In the genomic region with DNA sequence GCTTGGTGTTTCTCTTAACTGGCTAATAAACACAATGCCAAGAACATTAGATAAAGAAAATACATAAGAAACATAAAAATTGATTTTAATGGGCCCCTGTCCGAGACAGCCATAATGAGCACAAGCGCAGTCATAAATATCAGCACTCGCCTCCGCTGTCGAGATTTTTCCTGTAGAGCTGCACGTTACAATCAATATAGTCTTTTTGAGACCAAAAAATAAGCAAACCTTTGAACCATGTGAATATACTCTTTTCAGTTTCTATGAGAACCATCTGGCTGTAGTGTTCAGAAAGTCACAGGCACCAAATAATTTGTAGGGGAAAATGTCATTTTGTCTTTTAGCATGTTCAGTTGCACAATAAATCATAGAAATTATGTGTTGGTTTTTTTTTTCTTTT, we compare ENCODE assay signal across 9 cellular contexts.
"Had no signal": no experiment of that assay in that cellular context is flagged by ENCODE, and none has a peak within 500 bp of the region (broad histone marks: within the 10 kb centered on the region; RNA-seq: fewer than 3 reads in every experiment).

No MANE protein-coding gene starts in this region.

- H2AFZ ChIP-seq: GM23248 had no signal

- H3K36me3 ChIP-seq: HAP-1 had no signal

- FAIRE-seq: HTR-8/SVneo had no signal

- H3K9me3 Mint-ChIP-seq: HFFc6 had no signal

- H3K4me3 Mint-ChIP-seq: HFFc6, IgD-negative memory B cell had no signal

- H3K27ac ChIP-seq: GM23248 had no signal

- H3K4me1 ChIP-seq: HAP-1 had no signal

- ATAC-seq: HCT116 had no signal

- H3K27ac Mint-ChIP-seq: HFFc6, IgD-negative memory B cell had no signal

- DNase-seq: GM23248, GOT3, H7, HFFc6, KBM-7 had no signal

- H3K4me3 ChIP-seq: GM23248, HAP-1 had no signal

- H3K9me3 ChIP-seq: HAP-1 had no signal

- H3K27me3 Mint-ChIP-seq: IgD-negative memory B cell had no signal

- H3K9ac ChIP-seq: GM23248 had no signal
